Comparison of ENCODE assay signal across 15 cellular contexts in genomic region chr1:43067233-43067745, GRCh38.
DNase-seq lines count a peak whose midpoint lies in the region; ATAC-seq, FAIRE-seq and TF ChIP-seq lines count a peak whose summit lies in the region.
"Had no signal": no experiment of that assay in that cellular context is flagged by ENCODE, and none has a peak within 500 bp of the region (broad histone marks: within the 10 kb centered on the region; RNA-seq: fewer than 3 reads in every experiment).

No MANE protein-coding gene starts in this region.

- intact Hi-C loops in activated CD4-positive, alpha-beta memory T cell treated with anti-CD3 and anti-CD28 coated beads for 36 hours (cut with micrococcal nuclease): no loop called here
- intact Hi-C loops in activated CD8-positive, alpha-beta T cell treated with anti-CD3 and anti-CD28 coated beads for 36 hours (cut with micrococcal nuclease): no loop called here

- H3K27ac Mint-ChIP-seq in activated CD4-positive, alpha-beta memory T cell treated with anti-CD3 and anti-CD28 coated beads, Interleukin-2, amount 10 ng/mL, durations not matched to agents 7 days and 5 days: no peak overlapping the region
- H3K27ac Mint-ChIP-seq in activated CD4-positive, alpha-beta memory T cell treated with anti-CD3 and anti-CD28 coated beads for 36 hours: no peak overlapping the region
- no peak overlapping the region for H3K27ac Mint-ChIP-seq in activated CD8-positive, alpha-beta T cell treated with anti-CD3 and anti-CD28 coated beads for 36 hours
- peak overlapping the region in 3 of 6 donors; percentile 46 to 83 (median 51) for H3K27ac Mint-ChIP-seq in immature natural killer cell
- no peak overlapping the region for H3K27ac Mint-ChIP-seq in stimulated activated naive B cell treated with anti-CD40 and anti-IgM and Interleukin-4, amounts not matched to agents 10 μg/mL and 1 μg/mL and 100 μg/mL, for 72 hours

- no peak for ATAC-seq in activated CD8-positive, alpha-beta T cell treated with anti-CD3 and anti-CD28 coated beads for 36 hours
- ATAC-seq in stimulated activated naive B cell treated with anti-CD40 and anti-IgM and Interleukin-4, amounts not matched to agents 10 μg/mL and 1 μg/mL and 100 μg/mL, for 72 hours (replicated peaks): no peak
- ATAC-seq in GM21528 (IDR thresholded peaks at IDR 0.05; ENCODE audit: low FRiP score, unreplicated experiment): no peak
- ATAC-seq: PC-3 had no signal

- no peak for DNase-seq in activated CD4-positive, alpha-beta memory T cell treated with anti-CD3 and anti-CD28 coated beads, Interleukin-2, amount 10 ng/mL, durations not matched to agents 7 days and 5 days
- DNase-seq in activated CD4-positive, alpha-beta memory T cell treated with anti-CD3 and anti-CD28 coated beads for 36 hours: no peak
- no peak for DNase-seq in activated CD8-positive, alpha-beta T cell treated with anti-CD3 and anti-CD28 coated beads for 36 hours
- DNase-seq in immature natural killer cell (no peak), GM12892 (ENCODE audit: insufficient read length) (no peak), 8988T (no peak)
- DNase-seq in stimulated activated naive B cell treated with anti-CD40 and anti-IgM and Interleukin-4, amounts not matched to agents 10 μg/mL and 1 μg/mL and 100 μg/mL, for 72 hours: no peak
- DNase-seq: cerebellar nuclear complex, foreskin melanocyte, MM.1S, NCI-H2029 treated with DMSO at 0.1 percent for 48 hours, NCI-H524 treated with DMSO at 0.1 percent for 48 hours, PC-3 had no signal

- peak overlapping the region; percentile 14 for H3K4me3 Mint-ChIP-seq in activated CD4-positive, alpha-beta memory T cell treated with anti-CD3 and anti-CD28 coated beads, Interleukin-2, amount 10 ng/mL, durations not matched to agents 7 days and 5 days
- no peak overlapping the region for H3K4me3 Mint-ChIP-seq in activated CD4-positive, alpha-beta memory T cell treated with anti-CD3 and anti-CD28 coated beads for 36 hours
- H3K4me3 Mint-ChIP-seq in activated CD8-positive, alpha-beta T cell treated with anti-CD3 and anti-CD28 coated beads for 36 hours: peak overlapping the region; percentile 13
- H3K4me3 Mint-ChIP-seq in immature natural killer cell: peak overlapping the region; percentile 70 to 83 (median 78)
- peak overlapping the region; percentile 12 to 53 for H3K4me3 Mint-ChIP-seq in stimulated activated naive B cell treated with anti-CD40 and anti-IgM and Interleukin-4, amounts not matched to agents 10 μg/mL and 1 μg/mL and 100 μg/mL, for 72 hours

- no peak for FAIRE-seq in GM12892 (lab: Jason Lieb, UNC)
- FAIRE-seq: G401.6 had no signal

- H3K27me3 Mint-ChIP-seq in activated CD4-positive, alpha-beta memory T cell treated with anti-CD3 and anti-CD28 coated beads, Interleukin-2, amount 10 ng/mL, durations not matched to agents 7 days and 5 days: peaks cover 5% of the 10 kb centered on the region
- H3K27me3 Mint-ChIP-seq in activated CD4-positive, alpha-beta memory T cell treated with anti-CD3 and anti-CD28 coated beads for 36 hours: no peaks in the 10 kb centered on the region
- no peaks in the 10 kb centered on the region for H3K27me3 Mint-ChIP-seq in activated CD8-positive, alpha-beta T cell treated with anti-CD3 and anti-CD28 coated beads for 36 hours
- H3K27me3 Mint-ChIP-seq in immature natural killer cell (ENCODE audit: low read depth in 3 of 3): peaks cover 2 to 4% (median 3%) of the 10 kb centered on the region in 3 donors
- no peaks in the 10 kb centered on the region for H3K27me3 Mint-ChIP-seq in stimulated activated naive B cell treated with anti-CD40 and anti-IgM and Interleukin-4, amounts not matched to agents 10 μg/mL and 1 μg/mL and 100 μg/mL, for 72 hours

- CTCF ChIA-PET in activated CD4-positive, alpha-beta memory T cell treated with anti-CD3 and anti-CD28 coated beads, Interleukin-2, amount 10 ng/mL, durations not matched to agents 7 days and 5 days (lab: Charles Lee): no interaction called here
- CTCF ChIA-PET in activated CD4-positive, alpha-beta memory T cell treated with anti-CD3 and anti-CD28 coated beads for 36 hours (lab: Charles Lee): no interaction called here
- CTCF ChIA-PET in activated CD8-positive, alpha-beta T cell treated with anti-CD3 and anti-CD28 coated beads for 36 hours (lab: Charles Lee): interaction anchor here (1.4 to 3.9 kb wide), 2 partner anchors 145 to 154 kb away, joined by 4 to 21 read pairs; no protein-coding TSS in a partner anchor

- peaks cover 10% of the 10 kb centered on the region for H3K4me1 Mint-ChIP-seq in activated CD4-positive, alpha-beta memory T cell treated with anti-CD3 and anti-CD28 coated beads, Interleukin-2, amount 10 ng/mL, durations not matched to agents 7 days and 5 days
- H3K4me1 Mint-ChIP-seq in activated CD4-positive, alpha-beta memory T cell treated with anti-CD3 and anti-CD28 coated beads for 36 hours (ENCODE audit: low read depth): peaks cover 7% of the 10 kb centered on the region
- peaks cover 6% of the 10 kb centered on the region for H3K4me1 Mint-ChIP-seq in activated CD8-positive, alpha-beta T cell treated with anti-CD3 and anti-CD28 coated beads for 36 hours (ENCODE audit: low read depth)
- peaks cover 23 to 25% of the 10 kb centered on the region in 2 donors for H3K4me1 Mint-ChIP-seq in immature natural killer cell
- peaks cover 26 to 38% of the 10 kb centered on the region in 2 donors for H3K4me1 Mint-ChIP-seq in stimulated activated naive B cell treated with anti-CD40 and anti-IgM and Interleukin-4, amounts not matched to agents 10 μg/mL and 1 μg/mL and 100 μg/mL, for 72 hours

- no peaks in the 10 kb centered on the region for H3K36me3 Mint-ChIP-seq in activated CD4-positive, alpha-beta memory T cell treated with anti-CD3 and anti-CD28 coated beads, Interleukin-2, amount 10 ng/mL, durations not matched to agents 7 days and 5 days (ENCODE audit: low read depth)
- H3K36me3 Mint-ChIP-seq in activated CD4-positive, alpha-beta memory T cell treated with anti-CD3 and anti-CD28 coated beads for 36 hours: no peaks in the 10 kb centered on the region
- H3K36me3 Mint-ChIP-seq in activated CD8-positive, alpha-beta T cell treated with anti-CD3 and anti-CD28 coated beads for 36 hours (ENCODE audit: low read depth): no peaks in the 10 kb centered on the region
- no peaks in the 10 kb centered on the region for H3K36me3 Mint-ChIP-seq in immature natural killer cell
- H3K36me3 Mint-ChIP-seq in stimulated activated naive B cell treated with anti-CD40 and anti-IgM and Interleukin-4, amounts not matched to agents 10 μg/mL and 1 μg/mL and 100 μg/mL, for 72 hours: no peaks in the 10 kb centered on the region

- TF ChIP-seq POLR2A in GM12892 (IDR thresholded peaks at IDR 0.05; ENCODE audit: low read depth, low read length): no peak

- H3K9me3 Mint-ChIP-seq in activated CD4-positive, alpha-beta memory T cell treated with anti-CD3 and anti-CD28 coated beads, Interleukin-2, amount 10 ng/mL, durations not matched to agents 7 days and 5 days: no peaks in the 10 kb centered on the region
- no peaks in the 10 kb centered on the region for H3K9me3 Mint-ChIP-seq in activated CD4-positive, alpha-beta memory T cell treated with anti-CD3 and anti-CD28 coated beads for 36 hours
- H3K9me3 Mint-ChIP-seq in activated CD8-positive, alpha-beta T cell treated with anti-CD3 and anti-CD28 coated beads for 36 hours: no peaks in the 10 kb centered on the region
- H3K9me3 Mint-ChIP-seq in immature natural killer cell: no peaks in the 10 kb centered on the region
- no peaks in the 10 kb centered on the region for H3K9me3 Mint-ChIP-seq in stimulated activated naive B cell treated with anti-CD40 and anti-IgM and Interleukin-4, amounts not matched to agents 10 μg/mL and 1 μg/mL and 100 μg/mL, for 72 hours

- POLR2A ChIA-PET in activated CD4-positive, alpha-beta memory T cell treated with anti-CD3 and anti-CD28 coated beads, Interleukin-2, amount 10 ng/mL, durations not matched to agents 7 days and 5 days (lab: Charles Lee): no interaction called here
- POLR2A ChIA-PET in activated CD4-positive, alpha-beta memory T cell treated with anti-CD3 and anti-CD28 coated beads for 36 hours (lab: Charles Lee): no interaction called here
- POLR2A ChIA-PET in activated CD8-positive, alpha-beta T cell treated with anti-CD3 and anti-CD28 coated beads for 36 hours (lab: Charles Lee): no interaction called here

- TF ChIP-seq CTCF in activated CD8-positive, alpha-beta T cell treated with anti-CD3 and anti-CD28 coated beads for 36 hours (IDR thresholded peaks at IDR 0.05): no peak
